Comparison of ENCODE assay signal across 8 cellular contexts in the genomic region with DNA sequence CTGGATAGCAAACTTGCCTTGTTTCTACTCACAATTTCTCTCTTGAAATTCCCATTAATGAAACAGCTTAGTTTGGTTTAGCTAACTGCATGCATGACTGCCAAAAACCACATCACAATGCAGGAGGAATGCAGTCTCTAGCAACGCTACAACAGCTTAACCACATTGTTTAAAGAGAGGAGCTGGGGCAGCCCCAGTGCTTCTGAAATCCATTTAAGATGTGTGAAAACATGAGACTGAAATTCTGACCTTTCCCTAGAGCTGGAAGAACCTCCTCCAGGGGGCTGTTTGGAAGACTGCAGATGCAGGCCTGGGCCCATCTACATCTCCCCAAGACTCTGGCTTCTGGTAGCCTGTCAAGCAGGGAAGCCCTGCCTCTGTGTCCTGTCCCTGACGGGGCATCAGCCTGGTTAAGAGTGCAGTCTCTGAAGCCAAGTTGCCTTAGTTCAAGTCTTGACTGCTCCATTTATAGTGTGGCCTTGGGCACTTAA.
DNase-seq lines count a peak whose midpoint lies in the region; ATAC-seq and TF ChIP-seq lines count a peak whose summit lies in the region.

No MANE protein-coding gene starts in this region.

- TF ChIP-seq CTCF in astrocyte of the cerebellum (IDR thresholded peaks at IDR 0.05; ENCODE audit: low read depth, low read length, missing control alignments) (peak; percentile 34), WERI-Rb-1 (IDR thresholded peaks at IDR 0.05; ENCODE audit: low read depth, low read length) (no peak)

- H3K36me3 ChIP-seq in WERI-Rb-1, result no peaks in the 10 kb centered on the region

- H3K4me3 ChIP-seq in astrocyte of the cerebellum (ENCODE audit: low read depth, low read length) (no peak overlapping the region), WERI-Rb-1 (ENCODE audit: low read depth, low read length) (no peak overlapping the region)

- ATAC-seq in HG03520 (IDR thresholded peaks at IDR 0.05; ENCODE audit: unreplicated experiment), result no peak

- in situ Hi-C loops in astrocyte of the cerebellum (cut with HindIII; ENCODE audit: low sequenced_read_pairs), result no loop called here

- no peaks in the 10 kb centered on the region for H3K27me3 ChIP-seq in WERI-Rb-1 (ENCODE audit: insufficient read depth, low read depth, severe bottlenecking)

- H3K9me3 ChIP-seq in WERI-Rb-1 (ENCODE audit: severe bottlenecking), result peaks cover 15% of the 10 kb centered on the region

- DNase-seq in Ammon's horn (ENCODE audit: low spot score) (peak; percentile 28), HCEC 1CT (peak; percentile 91), astrocyte of the cerebellum (ENCODE audit: low read depth) (peak; percentile 99), kidney tubule cell (ENCODE audit: low spot score) (peak; percentile 96), WERI-Rb-1 (no peak), HuH-7 (ENCODE audit: low spot score) (no peak)
- DNase-seq in activated effector memory CD4-positive, alpha-beta T cell treated with anti-CD3 and anti-CD28 coated beads, Interleukin-2, amount 50 U/mL, for 16 hours, result no peak

- H3K27ac ChIP-seq in WERI-Rb-1, result no peak overlapping the region

Comparison
In these comparisons a context has a peak if more than half of its experiments do, and no peak if none do; other contexts are left out.
1. DNase-seq: peak in Ammon's horn (single experiment), HCEC 1CT (single experiment), astrocyte of the cerebellum (single experiment) and kidney tubule cell (single experiment); none in activated effector memory CD4-positive, alpha-beta T cell treated with anti-CD3 and anti-CD28 coated beads, Interleukin-2, amount 50 U/mL, for 16 hours (single experiment), WERI-Rb-1 (single experiment) and HuH-7 (single experiment).